In the genomic region with DNA sequence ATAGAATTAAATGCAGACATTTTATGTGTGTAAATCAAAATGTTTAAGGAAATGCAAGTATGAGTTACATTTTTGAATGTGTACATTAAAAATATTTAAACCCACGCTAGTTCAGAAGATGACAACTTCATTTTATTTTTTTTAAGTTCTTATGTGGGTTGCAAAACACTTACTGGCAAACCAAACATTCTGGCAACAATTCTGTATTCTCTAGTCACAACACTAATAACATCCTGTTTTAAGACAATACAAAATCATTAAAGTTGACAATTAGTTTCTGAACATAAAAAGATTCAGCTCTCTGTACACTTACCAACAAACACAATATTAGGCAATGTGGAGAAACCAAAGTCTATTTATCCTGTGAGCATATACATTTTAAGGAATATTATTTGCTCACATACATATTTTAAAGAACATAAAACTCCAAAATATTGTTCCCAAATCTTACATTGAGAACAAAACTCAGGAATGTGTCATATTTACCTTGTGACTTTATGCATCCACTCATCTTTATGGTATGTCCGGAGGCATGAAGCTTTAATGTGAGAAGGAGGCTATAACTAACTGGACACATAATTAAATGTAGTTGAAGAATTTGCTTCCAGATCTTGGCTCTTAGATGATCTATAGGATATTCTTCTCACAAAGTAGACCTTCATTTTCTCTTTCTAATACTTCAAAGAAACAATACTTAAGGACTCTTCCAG, we compare ENCODE assay signal across 17 cellular contexts.
DNase-seq lines count a peak whose midpoint lies in the region; ATAC-seq and TF ChIP-seq lines count a peak whose summit lies in the region.
"Had no signal": no experiment of that assay in that cellular context is flagged by ENCODE, and none has a peak within 500 bp of the region (broad histone marks: within the 10 kb centered on the region; RNA-seq: fewer than 3 reads in every experiment).

No MANE protein-coding gene starts in this region.

- H3F3A ChIP-seq in SK-N-SH (replicated peaks; ENCODE audit: insufficient read depth) = peaks cover 24% of the 10 kb centered on the region

- H3K27ac ChIP-seq in SK-N-SH (ENCODE audit: low read depth in 2 of 2, low read length in 1 of 2) = peak overlapping the region in 1 of 2 experiments; percentile 46; a peak in 2 of 4 replicates
- no peak overlapping the region for H3K27ac ChIP-seq in fibroblast of lung (ENCODE audit: insufficient read depth, low read length)
- H3K27ac ChIP-seq: Peyer's patch had no signal

- no peak for TF ChIP-seq EP300 in SK-N-SH (IDR thresholded peaks at IDR 0.05; ENCODE audit: borderline replicate concordance in 1 of 2, low read depth in 1 of 2, low read length in 1 of 2)

- no peak for TF ChIP-seq CTCF in SK-N-SH (IDR thresholded peaks at IDR 0.05)
- no peak for TF ChIP-seq CTCF in cardiac fibroblast (IDR thresholded peaks at IDR 0.05; ENCODE audit: low read depth, low read length)
- no peak for TF ChIP-seq CTCF in fibroblast of lung (conservative IDR thresholded peaks at IDR 0.05 in 1 of 2, IDR thresholded peaks at IDR 0.05 in 1 of 2; ENCODE audit: low read depth in 1 of 2, low read length in 2 of 2)

- H3K9ac ChIP-seq in SK-N-SH (no peak overlapping the region), fibroblast of lung (ENCODE audit: insufficient read depth, low read length) (no peak overlapping the region), skeletal muscle satellite cell (ENCODE audit: low read depth, low read length) (no peak overlapping the region)

- CTCF ChIA-PET in SK-N-SH (lab: Yijun Ruan, JAX) = no interaction called here

- no peaks in the 10 kb centered on the region for H3K9me2 ChIP-seq in SK-N-SH

- no peak for ATAC-seq in SK-N-SH treated with all-trans-retinoic acid at 6 μM for 48 hours
- ATAC-seq: GM23338, HCT116, K562, Right ventricle myocardium inferior had no signal

- 86% methylated on average over 2 of the region's 2 CpGs for WGBS in SK-N-SH (ENCODE audit: low lambda C conversion rate)

- H3K4me3 ChIP-seq in SK-N-SH (ENCODE audit: low read depth in 2 of 2, low read length in 1 of 2) = no peak overlapping the region
- no peak overlapping the region for H3K4me3 ChIP-seq in cardiac fibroblast (replicated peaks in 1 of 2; ENCODE audit: low read depth in 2 of 2, low read length in 2 of 2)
- H3K4me3 ChIP-seq in fibroblast of lung (replicated peaks in 1 of 4; ENCODE audit: control extremely low read depth in 1 of 4, insufficient read depth in 1 of 4, low read depth in 3 of 4, low read length in 4 of 4) = no peak overlapping the region
- H3K4me3 ChIP-seq in skeletal muscle satellite cell (ENCODE audit: low read length) = peak overlapping the region; percentile 17
- H3K4me3 ChIP-seq: GM23338, K562, Peyer's patch had no signal

- no peak overlapping the region for H3K4me2 ChIP-seq in SK-N-SH
- no peak overlapping the region for H3K4me2 ChIP-seq in fibroblast of lung (ENCODE audit: extremely low read depth, insufficient read depth, low read length)
- peak overlapping the region; percentile 58 for H3K4me2 ChIP-seq in skeletal muscle satellite cell (ENCODE audit: low read length)
- H3K4me2 ChIP-seq: GM23338 had no signal

- H3K4me1 ChIP-seq in SK-N-SH (ENCODE audit: control insufficient read depth in 1 of 2, insufficient read depth in 2 of 2, low read depth in 1 of 2, low read length in 1 of 2) = peaks cover 0 to 24% of the 10 kb centered on the region in 2 experiments; a peak in 3 of 4 replicates
- H3K4me1 ChIP-seq in fibroblast of lung (ENCODE audit: control insufficient read depth, extremely low read depth, insufficient read depth, low read length) = no peaks in the 10 kb centered on the region
- H3K4me1 ChIP-seq in skeletal muscle satellite cell (ENCODE audit: control insufficient read depth, insufficient read depth, low read length) = peaks cover 30% of the 10 kb centered on the region
- H3K4me1 ChIP-seq: Peyer's patch had no signal

- DNase-seq in SK-N-SH (no peak), cardiac fibroblast (ENCODE audit: low read depth in 2 of 2) (peak; percentile 32 to 55), fibroblast of lung (ENCODE audit: low read depth in 2 of 2) (peak; percentile 9 to 33), cerebellar cortex (ENCODE audit: low spot score) (no peak), NCI-H1092 treated with DMSO at 0.1 percent for 48 hours (lab: John Stamatoyannopoulos, UW) (no peak), COR-L47 (lab: John Stamatoyannopoulos, UW) (no peak)
- DNase-seq: CD4-positive, alpha-beta T cell; DMS153; NCI-H1694; NCI-H2081 treated with DMSO at 0.1 percent for 48 hours; Peyer's patch had no signal

- H3K36me3 ChIP-seq in SK-N-SH (replicated peaks in 1 of 2; ENCODE audit: control insufficient read depth in 1 of 2, insufficient read depth in 2 of 2, low read length in 1 of 2) (no peaks in the 10 kb centered on the region), fibroblast of lung (ENCODE audit: control insufficient read depth, insufficient read depth, low read length) (no peaks in the 10 kb centered on the region), skeletal muscle satellite cell (ENCODE audit: insufficient read depth, low read length) (no peaks in the 10 kb centered on the region)
- H3K36me3 ChIP-seq: Peyer's patch had no signal

- H3K79me2 ChIP-seq in SK-N-SH (ENCODE audit: insufficient read depth) (no peaks in the 10 kb centered on the region), fibroblast of lung (ENCODE audit: control insufficient read depth, insufficient read depth, low read length) (no peaks in the 10 kb centered on the region)

- H3K27me3 ChIP-seq in SK-N-SH (ENCODE audit: insufficient read depth) = no peaks in the 10 kb centered on the region
- no peaks in the 10 kb centered on the region for H3K27me3 ChIP-seq in fibroblast of lung (ENCODE audit: control insufficient read depth, insufficient read depth, low read length)
- no peaks in the 10 kb centered on the region for H3K27me3 ChIP-seq in skeletal muscle satellite cell (ENCODE audit: control insufficient read depth, insufficient read depth, low read length)
- H3K27me3 ChIP-seq: Peyer's patch had no signal

- H3K9me3 ChIP-seq in SK-N-SH (no peaks in the 10 kb centered on the region), fibroblast of lung (ENCODE audit: control insufficient read depth, insufficient read depth, low read depth, low read length) (no peaks in the 10 kb centered on the region), skeletal muscle satellite cell (replicated peaks; ENCODE audit: low read length) (no peaks in the 10 kb centered on the region)
- H3K9me3 ChIP-seq: Peyer's patch had no signal

- TF ChIP-seq RAD21 in SK-N-SH (IDR thresholded peaks at IDR 0.05; ENCODE audit: low read length) = no peak

- no peaks in the 10 kb centered on the region for H4K20me1 ChIP-seq in SK-N-SH (ENCODE audit: insufficient read depth)
- H4K20me1 ChIP-seq in fibroblast of lung (ENCODE audit: control insufficient read depth, extremely low read depth, insufficient read depth, low read length) = no peaks in the 10 kb centered on the region

- POLR2A ChIA-PET in SK-N-SH (lab: Yijun Ruan, JAX) = no interaction called here

- peak overlapping the region; percentile 49; the same call in 1 of the 2 replicates for H2AFZ ChIP-seq in SK-N-SH (ENCODE audit: low read depth)
- H2AFZ ChIP-seq in fibroblast of lung (ENCODE audit: low read length) = no peak overlapping the region
- H2AFZ ChIP-seq: GM23338 had no signal

TF ChIP-seq in SK-N-SH, 30 proteins besides CTCF, POLR2A, EP300 and RAD21:
- TF ChIP-seq FOXJ3 (CRISPR knock-in tag; IDR thresholded peaks at IDR 0.05) (no peak), ELF1 (IDR thresholded peaks at IDR 0.05) (no peak), SMC3 (IDR thresholded peaks at IDR 0.05; ENCODE audit: low read depth, low read length) (no peak), TEAD4 (IDR thresholded peaks at IDR 0.05; ENCODE audit: borderline replicate concordance, insufficient read depth) (no peak), FOXM1 (IDR thresholded peaks at IDR 0.05; ENCODE audit: low read depth) (no peak), TCF12 (IDR thresholded peaks at IDR 0.05) (no peak), TAF1 (IDR thresholded peaks at IDR 0.05; ENCODE audit: borderline replicate concordance, low read depth, low read length) (no peak)
- TF ChIP-seq, protein P1, sequence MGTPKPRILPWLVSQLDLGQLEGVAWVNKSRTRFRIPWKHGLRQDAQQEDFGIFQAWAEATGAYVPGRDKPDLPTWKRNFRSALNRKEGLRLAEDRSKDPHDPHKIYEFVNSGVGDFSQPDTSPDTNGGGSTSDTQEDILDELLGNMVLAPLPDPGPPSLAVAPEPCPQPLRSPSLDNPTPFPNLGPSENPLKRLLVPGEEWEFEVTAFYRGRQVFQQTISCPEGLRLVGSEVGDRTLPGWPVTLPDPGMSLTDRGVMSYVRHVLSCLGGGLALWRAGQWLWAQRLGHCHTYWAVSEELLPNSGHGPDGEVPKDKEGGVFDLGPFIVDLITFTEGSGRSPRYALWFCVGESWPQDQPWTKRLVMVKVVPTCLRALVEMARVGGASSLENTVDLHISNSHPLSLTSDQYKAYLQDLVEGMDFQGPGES (IDR thresholded peaks at IDR 0.05; ENCODE audit: low read depth, low read length) = no peak

TF ChIP-seq in SK-N-SH treated with all-trans-retinoic acid at 6 μM for 48 hours, 23 proteins besides CTCF, POLR2A, EP300 and RAD21 (continues in another document):
- TF ChIP-seq PPARA (CRISPR knock-in tag; IDR thresholded peaks at IDR 0.05; ENCODE audit: borderline replicate concordance) = no peak
- TF ChIP-seq, protein P2, sequence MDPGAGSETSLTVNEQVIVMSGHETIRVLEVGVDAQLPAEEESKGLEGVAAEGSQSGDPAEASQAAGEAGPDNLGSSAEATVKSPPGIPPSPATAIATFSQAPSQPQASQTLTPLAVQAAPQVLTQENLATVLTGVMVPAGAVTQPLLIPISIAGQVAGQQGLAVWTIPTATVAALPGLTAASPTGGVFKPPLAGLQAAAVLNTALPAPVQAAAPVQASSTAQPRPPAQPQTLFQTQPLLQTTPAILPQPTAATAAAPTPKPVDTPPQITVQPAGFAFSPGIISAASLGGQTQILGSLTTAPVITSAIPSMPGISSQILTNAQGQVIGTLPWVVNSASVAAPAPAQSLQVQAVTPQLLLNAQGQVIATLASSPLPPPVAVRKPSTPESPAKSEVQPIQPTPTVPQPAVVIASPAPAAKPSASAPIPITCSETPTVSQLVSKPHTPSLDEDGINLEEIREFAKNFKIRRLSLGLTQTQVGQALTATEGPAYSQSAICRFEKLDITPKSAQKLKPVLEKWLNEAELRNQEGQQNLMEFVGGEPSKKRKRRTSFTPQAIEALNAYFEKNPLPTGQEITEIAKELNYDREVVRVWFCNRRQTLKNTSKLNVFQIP (CRISPR knock-in tag; IDR thresholded peaks at IDR 0.05; ENCODE audit: borderline replicate concordance, low read depth) = no peak

Comparison
In these comparisons a context has a peak if more than half of its experiments do, and no peak if none do; other contexts are left out.
1. DNase-seq: peak in cardiac fibroblast (2 of 2) and fibroblast of lung (2 of 2); none in SK-N-SH (single experiment), cerebellar cortex (single experiment), NCI-H1092 treated with DMSO at 0.1 percent for 48 hours (single experiment) and COR-L47 (single experiment).